ENCODE assay signal across 8 cellular contexts in the genomic region with DNA sequence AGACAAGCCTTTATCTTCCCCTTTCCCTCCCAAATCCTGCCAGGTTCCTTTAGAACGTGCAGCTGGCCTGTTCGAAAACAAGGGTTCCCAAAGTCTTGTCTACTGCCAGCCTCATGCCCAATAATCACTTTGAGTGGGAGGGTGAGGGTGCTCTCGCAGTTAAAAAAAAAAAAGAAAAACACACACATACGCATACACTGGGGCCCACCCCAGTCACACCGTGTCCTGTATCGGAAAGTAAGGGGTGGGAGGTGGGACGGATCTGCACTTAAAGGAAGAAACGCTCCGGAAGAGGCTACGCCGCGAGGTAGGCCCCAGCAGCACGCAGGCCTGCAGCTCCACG. TPM values are rescaled to one million over a fixed set of nuclear protein-coding genes. Genes with fewer than 3 reads are reported as not detected.
DNase-seq lines count a peak whose midpoint lies in the region; ATAC-seq and TF ChIP-seq lines count a peak whose summit lies in the region.

No MANE protein-coding gene starts in this region.

- no peaks in the 10 kb centered on the region for H3K27me3 Mint-ChIP-seq in activated CD8-positive, alpha-beta T cell treated with anti-CD3 and anti-CD28 coated beads for 36 hours
- H3K27me3 Mint-ChIP-seq in stimulated activated naive CD8-positive, alpha-beta T cell treated with anti-CD3 and anti-CD28 coated beads, Interleukin-15, Interleukin-2, amounts not matched to agents 100 ng/mL and 50 ng/mL, for 24 hours, result no peaks in the 10 kb centered on the region

- H3K9me3 Mint-ChIP-seq in activated CD8-positive, alpha-beta T cell treated with anti-CD3 and anti-CD28 coated beads for 36 hours, result no peaks in the 10 kb centered on the region
- H3K9me3 Mint-ChIP-seq in stimulated activated naive CD8-positive, alpha-beta T cell treated with anti-CD3 and anti-CD28 coated beads, Interleukin-15, Interleukin-2, amounts not matched to agents 100 ng/mL and 50 ng/mL, for 24 hours, result no peaks in the 10 kb centered on the region

- H3K9ac ChIP-seq in HUES6 (ENCODE audit: low read length), result peak overlapping the region; percentile 92

- no peak for TF ChIP-seq CTCF in 22Rv1 (IDR thresholded peaks at IDR 0.05)
- no peak for TF ChIP-seq CTCF in activated CD8-positive, alpha-beta T cell treated with anti-CD3 and anti-CD28 coated beads for 36 hours (IDR thresholded peaks at IDR 0.05)

- intact Hi-C loops in activated CD8-positive, alpha-beta T cell treated with anti-CD3 and anti-CD28 coated beads for 36 hours (cut with micrococcal nuclease), result no loop called here

- H3K4me3 ChIP-seq in HUES6 (ENCODE audit: low read depth, low read length) (peak overlapping the region; percentile 87), iPS-18c (ENCODE audit: insufficient read depth, low read depth, low read length) (peak overlapping the region; percentile 74)

- DNase-seq in activated CD8-positive, alpha-beta T cell treated with anti-CD3 and anti-CD28 coated beads for 36 hours, result peak; percentile 83
- DNase-seq in NCI-H1105 treated with DMSO at 0.1 percent for 48 hours (lab: John Stamatoyannopoulos, UW), result no peak
- DNase-seq in NCI-H187 (lab: John Stamatoyannopoulos, UW), result no peak

- H3K4me1 Mint-ChIP-seq in activated CD8-positive, alpha-beta T cell treated with anti-CD3 and anti-CD28 coated beads for 36 hours (ENCODE audit: low read depth), result peaks cover 56% of the 10 kb centered on the region
- H3K4me1 Mint-ChIP-seq in stimulated activated naive CD8-positive, alpha-beta T cell treated with anti-CD3 and anti-CD28 coated beads, Interleukin-15, Interleukin-2, amounts not matched to agents 100 ng/mL and 50 ng/mL, for 24 hours (ENCODE audit: low read depth), result peaks cover 67% of the 10 kb centered on the region

- H3K27ac Mint-ChIP-seq in activated CD8-positive, alpha-beta T cell treated with anti-CD3 and anti-CD28 coated beads for 36 hours, result peak overlapping the region; percentile 99
- H3K27ac Mint-ChIP-seq in stimulated activated naive CD8-positive, alpha-beta T cell treated with anti-CD3 and anti-CD28 coated beads, Interleukin-15, Interleukin-2, amounts not matched to agents 100 ng/mL and 50 ng/mL, for 24 hours, result peak overlapping the region; percentile 96

- peaks cover 33% of the 10 kb centered on the region for H3K4me1 ChIP-seq in HUES6 (ENCODE audit: control insufficient read depth, insufficient read depth, low read length)

- peak overlapping the region; percentile 94 for H3K4me3 Mint-ChIP-seq in activated CD8-positive, alpha-beta T cell treated with anti-CD3 and anti-CD28 coated beads for 36 hours
- peak overlapping the region; percentile 90 for H3K4me3 Mint-ChIP-seq in stimulated activated naive CD8-positive, alpha-beta T cell treated with anti-CD3 and anti-CD28 coated beads, Interleukin-15, Interleukin-2, amounts not matched to agents 100 ng/mL and 50 ng/mL, for 24 hours

- peaks cover 45% of the 10 kb centered on the region for H3K36me3 Mint-ChIP-seq in activated CD8-positive, alpha-beta T cell treated with anti-CD3 and anti-CD28 coated beads for 36 hours (ENCODE audit: low read depth)
- H3K36me3 Mint-ChIP-seq in stimulated activated naive CD8-positive, alpha-beta T cell treated with anti-CD3 and anti-CD28 coated beads, Interleukin-15, Interleukin-2, amounts not matched to agents 100 ng/mL and 50 ng/mL, for 24 hours (ENCODE audit: low read depth), result peaks cover 39% of the 10 kb centered on the region

- CTCF ChIA-PET in activated CD8-positive, alpha-beta T cell treated with anti-CD3 and anti-CD28 coated beads for 36 hours (lab: Charles Lee), result interaction anchor here (1.2 kb wide), 1 partner anchor 438 kb away, joined by 4 read pairs; a partner anchor contains a TSS

- POLR2A ChIA-PET in activated CD8-positive, alpha-beta T cell treated with anti-CD3 and anti-CD28 coated beads for 36 hours (lab: Charles Lee), result interaction anchor here (0.7 to 2.0 kb wide), 4 partner anchors 9 to 164 kb away, joined by 3 to 9 read pairs (median 4); no protein-coding TSS in a partner anchor

- H3K27ac ChIP-seq in 22Rv1 (peak overlapping the region; percentile 90), HUES6 (ENCODE audit: low read depth, low read length) (peak overlapping the region; percentile 84)

- H3K36me3 ChIP-seq in HUES6 (ENCODE audit: control insufficient read depth, insufficient read depth, low read length), result peaks cover 41% of the 10 kb centered on the region

- H3K27me3 ChIP-seq in HUES6 (ENCODE audit: control insufficient read depth, insufficient read depth, low read length), result no peaks in the 10 kb centered on the region

- H3K9me3 ChIP-seq in HUES6 (ENCODE audit: control insufficient read depth, insufficient read depth, low read depth, low read length) (no peaks in the 10 kb centered on the region), iPS-18c (ENCODE audit: control insufficient read depth, insufficient read depth, low read length) (no peaks in the 10 kb centered on the region)

- peak; percentile 61 for ATAC-seq in GM18498 (IDR thresholded peaks at IDR 0.05; ENCODE audit: unreplicated experiment)
- peak; percentile 68 for ATAC-seq in activated CD8-positive, alpha-beta T cell treated with anti-CD3 and anti-CD28 coated beads for 36 hours

RNA-seq across cellular contexts. Expression of a gene that starts 0.5 kb away (rescaled TPM):
- 10 to 100 TPM; 99.6 TPM for total RNA-seq in activated CD8-positive, alpha-beta T cell treated with anti-CD3 and anti-CD28 coated beads for 36 hours
